ENCODE assay signal across 1 cellular context in genomic region chr3:100289339-100289738, GRCh38.
TF ChIP-seq lines count a peak whose summit lies in the region.

No MANE protein-coding gene starts in this region.

TF ChIP-seq in K562, 482 proteins besides CTCF, POLR2A, EP300 and RAD21 (continues in another document):
- TF ChIP-seq NFIC (IDR thresholded peaks at IDR 0.05), result peak; percentile 98
- no peak for TF ChIP-seq ZNF133 (CRISPR knock-in tag; IDR thresholded peaks at IDR 0.05)
- peak; percentile 66; the same call in 1 of the 2 replicates for TF ChIP-seq STAT5A (IDR thresholded peaks at IDR 0.05; ENCODE audit: borderline replicate concordance, low read length)
- TF ChIP-seq PRMT5 (CRISPR knock-in tag; IDR thresholded peaks at IDR 0.05), result no peak
- TF ChIP-seq TFAP4 (CRISPR knock-in tag; IDR thresholded peaks at IDR 0.05; ENCODE audit: borderline replicate concordance), result peak; percentile 42; the same call in 1 of the 2 replicates
- TF ChIP-seq HDAC1 (IDR thresholded peaks at IDR 0.05), result peak in 1 of 2 experiments; percentile 56; a peak in 1 of 4 replicates
- 0 out of 2 replicates have a peak, but pooled peaks have one; percentile 21 for TF ChIP-seq MXI1 (IDR thresholded peaks at IDR 0.05; ENCODE audit: low read depth, low read length)
- TF ChIP-seq PHB2 (IDR thresholded peaks at IDR 0.05; ENCODE audit: low read depth), result no peak
- peak; percentile 3 for TF ChIP-seq NFYB (IDR thresholded peaks at IDR 0.05; ENCODE audit: extremely low read depth, insufficient read length)
- TF ChIP-seq ZNF764 (CRISPR knock-in tag; IDR thresholded peaks at IDR 0.05; ENCODE audit: low read depth), result no peak
- no peak for TF ChIP-seq ZNF76 (CRISPR knock-in tag; IDR thresholded peaks at IDR 0.05; ENCODE audit: borderline replicate concordance)
- TF ChIP-seq OTX1 (CRISPR knock-in tag; IDR thresholded peaks at IDR 0.05), result no peak
- no peak for TF ChIP-seq RFX1 (IDR thresholded peaks at IDR 0.05)
- TF ChIP-seq CHD2 (IDR thresholded peaks at IDR 0.05; ENCODE audit: low read depth, low read length), result no peak
- TF ChIP-seq ZNF586 (CRISPR knock-in tag; conservative IDR thresholded peaks at IDR 0.05), result no peak
- no peak for TF ChIP-seq FOXK1 (CRISPR knock-in tag; IDR thresholded peaks at IDR 0.05; ENCODE audit: borderline replicate concordance)
- peak; percentile 35; the same call in 1 of the 2 replicates for TF ChIP-seq LEF1 (IDR thresholded peaks at IDR 0.05)
- peak in 1 of 2 experiments; percentile 53; a peak in 2 of 4 replicates for TF ChIP-seq MNT (conservative IDR thresholded peaks at IDR 0.05)
- TF ChIP-seq MYNN (IDR thresholded peaks at IDR 0.05), result peak; percentile 68; the same call in 1 of the 2 replicates
- TF ChIP-seq MYNN (CRISPR knock-in tag; IDR thresholded peaks at IDR 0.05), result no peak
- TF ChIP-seq USF2 (CRISPR knock-in tag; IDR thresholded peaks at IDR 0.05), result no peak
- no peak for TF ChIP-seq ZNF318 (IDR thresholded peaks at IDR 0.05; ENCODE audit: borderline replicate concordance in 1 of 2, low read depth in 1 of 2)
- no peak for TF ChIP-seq ERF (CRISPR knock-in tag; IDR thresholded peaks at IDR 0.05)
- TF ChIP-seq TAL1 (IDR thresholded peaks at IDR 0.05), result peak; percentile 85
- TF ChIP-seq CC2D1A (IDR thresholded peaks at IDR 0.05), result no peak; the same call in 1 of the 2 replicates
- no peak for TF ChIP-seq FIP1L1 (IDR thresholded peaks at IDR 0.05; ENCODE audit: low read depth, low read length, poor library complexity, severe bottlenecking)
- TF ChIP-seq ELF4 (CRISPR knock-in tag; IDR thresholded peaks at IDR 0.05), result 0 out of 2 replicates have a peak, but pooled peaks have one; percentile 20
- peak in 1 of 2 experiments; percentile 52; a peak in 1 of 4 replicates for TF ChIP-seq ARNT (IDR thresholded peaks at IDR 0.05)
- TF ChIP-seq ZNF407 (IDR thresholded peaks at IDR 0.05; ENCODE audit: low read depth), result no peak
- peak; percentile 55; the same call in 1 of the 2 replicates for TF ChIP-seq RNF2 (IDR thresholded peaks at IDR 0.05)
- TF ChIP-seq MITF (IDR thresholded peaks at IDR 0.05), result no peak
- TF ChIP-seq NFXL1 (CRISPR knock-in tag; IDR thresholded peaks at IDR 0.05), result no peak
- peak; percentile 90 to 97; a peak in 3 of 4 replicates for TF ChIP-seq RCOR1 (IDR thresholded peaks at IDR 0.05; ENCODE audit: borderline replicate concordance in 1 of 2, low read depth in 2 of 2, low read length in 2 of 2)
- TF ChIP-seq HNRNPH1 (optimal IDR thresholded peaks at IDR 0.05; ENCODE audit: low read depth, low read length), result no peak
- peak; percentile 86 to 89 for TF ChIP-seq KDM1A (IDR thresholded peaks at IDR 0.05)
- TF ChIP-seq TRIM24 (IDR thresholded peaks at IDR 0.05), result peak; percentile 64 to 69; a peak in 2 of 4 replicates
- peak; percentile 69 for TF ChIP-seq MTA2 (IDR thresholded peaks at IDR 0.05; ENCODE audit: low read depth)
- TF ChIP-seq ARID1B (IDR thresholded peaks at IDR 0.05), result peak; percentile 95
- no peak for TF ChIP-seq JUN (IDR thresholded peaks at IDR 0.05; ENCODE audit: borderline replicate concordance, low read depth, low read length)
- no peak for TF ChIP-seq JUN (CRISPR knock-in tag; IDR thresholded peaks at IDR 0.05; ENCODE audit: borderline replicate concordance)
- no peak for TF ChIP-seq ZSCAN29 (IDR thresholded peaks at IDR 0.05)
- no peak; the same call in 1 of the 2 replicates for TF ChIP-seq TOE1 (IDR thresholded peaks at IDR 0.05; ENCODE audit: borderline replicate concordance)
- no peak for TF ChIP-seq TOE1 (CRISPR knock-in tag; IDR thresholded peaks at IDR 0.05; ENCODE audit: borderline replicate concordance, low read depth)
- no peak for TF ChIP-seq MYBL2 (IDR thresholded peaks at IDR 0.05; ENCODE audit: low read depth)
- no peak for TF ChIP-seq MYBL2 (CRISPR knock-in tag; IDR thresholded peaks at IDR 0.05; ENCODE audit: borderline replicate concordance)
- TF ChIP-seq GABPA (tag; conservative IDR thresholded peaks at IDR 0.05; ENCODE audit: low read depth), result peak; percentile 47; the same call in 1 of the 2 replicates
- TF ChIP-seq ZNF143 (CRISPR knock-in tag; IDR thresholded peaks at IDR 0.05), result no peak
